ENCODE assay signal across 18 cellular contexts in the genomic region with DNA sequence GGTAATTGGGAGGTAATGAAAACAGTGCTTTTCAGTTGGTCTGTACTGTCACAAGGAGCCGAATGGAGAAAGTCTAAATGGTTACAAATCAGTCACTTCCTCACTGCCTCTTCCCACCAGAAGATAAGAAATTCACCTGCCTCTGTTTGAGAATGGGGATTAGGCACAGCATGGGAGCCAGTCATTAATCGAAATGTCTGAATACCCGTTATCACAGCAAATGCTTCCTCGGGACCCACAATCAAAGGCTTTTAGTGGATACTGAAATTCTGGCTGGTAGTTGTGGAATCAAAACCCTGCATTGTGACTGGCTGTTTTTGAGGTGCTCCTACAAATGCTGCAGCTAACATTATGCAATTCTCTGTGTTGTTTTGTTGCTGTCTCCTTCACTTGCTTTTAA.
A peak's percentile ranks its signal among the peaks of the same experiment; 100 is the strongest.
DNase-seq lines count a peak whose midpoint lies in the region; ATAC-seq, FAIRE-seq and TF ChIP-seq lines count a peak whose summit lies in the region.
"Had no signal": no experiment of that assay in that cellular context is flagged by ENCODE, and none has a peak within 500 bp of the region (broad histone marks: within the 10 kb centered on the region; RNA-seq: fewer than 3 reads in every experiment).

No MANE protein-coding gene starts in this region.

- H3K27me3 ChIP-seq in GM23338 (ENCODE audit: insufficient read depth) (no peaks in the 10 kb centered on the region), OCI-LY3 (ENCODE audit: low read depth, low read length) (no peaks in the 10 kb centered on the region), endodermal cell (ENCODE audit: control insufficient read depth, insufficient read depth, low read length, poor library complexity, severe bottlenecking) (no peaks in the 10 kb centered on the region), neural progenitor cell (no peaks in the 10 kb centered on the region)
- H3K27me3 ChIP-seq: BE2C had no signal

- H3K27ac Mint-ChIP-seq in GM23338: no peak overlapping the region
- H3K27ac Mint-ChIP-seq in endodermal cell: peak overlapping the region; percentile 91
- H3K27ac Mint-ChIP-seq in neural progenitor cell: no peak overlapping the region
- H3K27ac Mint-ChIP-seq: CD4-positive, CD25-positive, alpha-beta regulatory T cell; CD8-positive, alpha-beta memory T cell; HFFc6 had no signal

- H4K20me1 ChIP-seq in GM23338 (replicated peaks; ENCODE audit: insufficient read depth) (no peaks in the 10 kb centered on the region), OCI-LY3 (ENCODE audit: insufficient read depth, low read length) (no peaks in the 10 kb centered on the region), neural progenitor cell (ENCODE audit: low read depth) (peaks cover 10% of the 10 kb centered on the region)

- H3K9me3 ChIP-seq in OCI-LY3 (ENCODE audit: insufficient read depth, low read length) (no peaks in the 10 kb centered on the region), endodermal cell (ENCODE audit: control insufficient read depth, low read length) (no peaks in the 10 kb centered on the region), neural progenitor cell (ENCODE audit: low read depth) (no peaks in the 10 kb centered on the region)
- H3K9me3 ChIP-seq: BE2C had no signal

- H3K79me2 ChIP-seq in GM23338 (replicated peaks; ENCODE audit: insufficient read depth) (no peaks in the 10 kb centered on the region), OCI-LY3 (ENCODE audit: low read length) (no peaks in the 10 kb centered on the region), neural progenitor cell (ENCODE audit: low read depth) (no peaks in the 10 kb centered on the region)

- H3F3A ChIP-seq in GM23338 (replicated peaks; ENCODE audit: low read depth) (no peaks in the 10 kb centered on the region), neural progenitor cell (ENCODE audit: low read depth) (peaks cover 19% of the 10 kb centered on the region)

- H3K4me3 ChIP-seq in GM23338 (no peak overlapping the region), OCI-LY3 (ENCODE audit: low read length) (no peak overlapping the region), endodermal cell (ENCODE audit: low read length) (no peak overlapping the region), neural progenitor cell (no peak overlapping the region)
- H3K4me3 ChIP-seq: GM23248 had no signal

- WGBS in endodermal cell (ENCODE audit: insufficient coverage in 1 of 2, insufficient read length in 1 of 2), 2 experiments: 23 to 52% methylated on average over 3 to 4 of the region's 4 CpGs

- H2AFZ ChIP-seq in GM23338 (peak overlapping the region; percentile 11; the same call in 1 of the 2 replicates), OCI-LY3 (ENCODE audit: low read depth, low read length) (peak overlapping the region; percentile 57), neural progenitor cell (replicated peaks) (no peak overlapping the region)
- H2AFZ ChIP-seq: GM23248 had no signal

- H3K36me3 ChIP-seq in GM23338 (ENCODE audit: insufficient read depth): no peaks in the 10 kb centered on the region
- H3K36me3 ChIP-seq in OCI-LY3 (replicated peaks; ENCODE audit: low read depth, low read length): no peaks in the 10 kb centered on the region
- no peaks in the 10 kb centered on the region for H3K36me3 ChIP-seq in endodermal cell (ENCODE audit: control insufficient read depth, insufficient read depth, low read length)
- H3K36me3 ChIP-seq in neural progenitor cell: no peaks in the 10 kb centered on the region
- H3K36me3 ChIP-seq: BE2C had no signal

- H3K4me2 ChIP-seq in GM23338 (no peak overlapping the region), OCI-LY3 (ENCODE audit: low read length) (peak overlapping the region; percentile 26), neural progenitor cell (no peak overlapping the region)

- H3K9ac ChIP-seq in OCI-LY3 (ENCODE audit: low read length) (peak overlapping the region; percentile 1; the same call in 1 of the 2 replicates), endodermal cell (ENCODE audit: extremely low read depth, low read length, poor library complexity, severe bottlenecking) (peak overlapping the region; percentile 62), neural progenitor cell (no peak overlapping the region)
- H3K9ac ChIP-seq: GM23248 had no signal

- TF ChIP-seq CTCF in GM23338 (conservative IDR thresholded peaks at IDR 0.05; ENCODE audit: low read depth in 2 of 2) (no peak), OCI-LY3 (IDR thresholded peaks at IDR 0.05; ENCODE audit: low read depth, low read length) (no peak), endodermal cell (conservative IDR thresholded peaks at IDR 0.05) (no peak), neural progenitor cell (IDR thresholded peaks at IDR 0.05) (no peak)

- H3K36me3 Mint-ChIP-seq in GM23338 (ENCODE audit: low read depth) (no peaks in the 10 kb centered on the region; the same call in 2 of the 3 replicates), endodermal cell (ENCODE audit: low read depth) (no peaks in the 10 kb centered on the region), neural progenitor cell (no peaks in the 10 kb centered on the region)
- H3K36me3 Mint-ChIP-seq: CD4-positive, CD25-positive, alpha-beta regulatory T cell; CD8-positive, alpha-beta memory T cell had no signal

- no peaks in the 10 kb centered on the region for H3K9me3 Mint-ChIP-seq in GM23338
- H3K9me3 Mint-ChIP-seq in endodermal cell: no peaks in the 10 kb centered on the region
- H3K9me3 Mint-ChIP-seq in neural progenitor cell: no peaks in the 10 kb centered on the region
- H3K9me3 Mint-ChIP-seq: CD4-positive, CD25-positive, alpha-beta regulatory T cell; CD8-positive, alpha-beta memory T cell had no signal

- 0 out of 2 replicates have a peak, but pooled peaks cover 4% of the 10 kb centered on the region for H3K9me2 ChIP-seq in GM23338 (ENCODE audit: insufficient read depth)

- no peak overlapping the region for H3K27ac ChIP-seq in GM23338 (ENCODE audit: low read depth)
- H3K27ac ChIP-seq in OCI-LY3 (ENCODE audit: low read length): peak overlapping the region; percentile 27
- peak overlapping the region; percentile 61 for H3K27ac ChIP-seq in endodermal cell (ENCODE audit: low read depth, low read length)
- H3K27ac ChIP-seq in neural progenitor cell: no peak overlapping the region
- H3K27ac ChIP-seq: GM23248 had no signal

- H3K27me3 Mint-ChIP-seq in GM23338 (ENCODE audit: insufficient read depth, low read depth, poor library complexity) (peaks cover 7% of the 10 kb centered on the region), endodermal cell (ENCODE audit: insufficient read depth) (peaks cover 11% of the 10 kb centered on the region), neural progenitor cell (ENCODE audit: insufficient read depth, low read depth) (peaks cover 8% of the 10 kb centered on the region)

- no peak for DNase-seq in GM23338 (ENCODE audit: low spot score)
- DNase-seq in endodermal cell: peak; percentile 82
- peak; percentile 24 for DNase-seq in neural progenitor cell (ENCODE audit: low spot score)
- no peak for DNase-seq in RCC 7860 (ENCODE audit: low spot score)
- DNase-seq: BE2C; C1 segment of cervical spinal cord; CD4-positive, CD25-positive, alpha-beta regulatory T cell; CD8-positive, alpha-beta memory T cell; COR-L47; GM23248; H7; HFFc6; KG1 had no signal

- H3K4me1 ChIP-seq in GM23338 (ENCODE audit: insufficient read depth) (peaks cover 15% of the 10 kb centered on the region), OCI-LY3 (ENCODE audit: low read length) (peaks cover 70% of the 10 kb centered on the region), endodermal cell (ENCODE audit: control insufficient read depth, insufficient read depth, low read length) (peaks cover 27% of the 10 kb centered on the region), neural progenitor cell (peaks cover 31% of the 10 kb centered on the region)
- H3K4me1 ChIP-seq: BE2C had no signal

- H3K4me3 Mint-ChIP-seq in GM23338 (no peak overlapping the region), endodermal cell (no peak overlapping the region), neural progenitor cell (no peak overlapping the region)
- H3K4me3 Mint-ChIP-seq: CD4-positive, CD25-positive, alpha-beta regulatory T cell; CD8-positive, alpha-beta memory T cell; HFFc6 had no signal

- no peak for FAIRE-seq in RCC 7860 (lab: Jason Lieb, UNC)
- FAIRE-seq: G401.6 had no signal

- ATAC-seq in GM23338: no peak
- ATAC-seq in GM19452 (IDR thresholded peaks at IDR 0.05; ENCODE audit: unreplicated experiment): no peak
- no peak for ATAC-seq in HG02938 (IDR thresholded peaks at IDR 0.05; ENCODE audit: unreplicated experiment)
- ATAC-seq: HCT116 had no signal

- H3K4me1 Mint-ChIP-seq in GM23338: peaks cover 38% of the 10 kb centered on the region
- H3K4me1 Mint-ChIP-seq in endodermal cell: peaks cover 57% of the 10 kb centered on the region
- H3K4me1 Mint-ChIP-seq in neural progenitor cell: peaks cover 60% of the 10 kb centered on the region
- H3K4me1 Mint-ChIP-seq: CD4-positive, CD25-positive, alpha-beta regulatory T cell; CD8-positive, alpha-beta memory T cell had no signal

TF ChIP-seq in GM23338, 12 proteins besides CTCF, POLR2A, EP300 and RAD21 (continues in another document):
- no peak for TF ChIP-seq STAT1 (IDR thresholded peaks at IDR 0.05; ENCODE audit: unreplicated experiment)
- no peak for TF ChIP-seq NANOG (IDR thresholded peaks at IDR 0.05; ENCODE audit: borderline replicate concordance)
- no peak for TF ChIP-seq EZH2phosphoT487 (IDR thresholded peaks at IDR 0.05; ENCODE audit: unreplicated experiment)
- TF ChIP-seq, protein P1, sequence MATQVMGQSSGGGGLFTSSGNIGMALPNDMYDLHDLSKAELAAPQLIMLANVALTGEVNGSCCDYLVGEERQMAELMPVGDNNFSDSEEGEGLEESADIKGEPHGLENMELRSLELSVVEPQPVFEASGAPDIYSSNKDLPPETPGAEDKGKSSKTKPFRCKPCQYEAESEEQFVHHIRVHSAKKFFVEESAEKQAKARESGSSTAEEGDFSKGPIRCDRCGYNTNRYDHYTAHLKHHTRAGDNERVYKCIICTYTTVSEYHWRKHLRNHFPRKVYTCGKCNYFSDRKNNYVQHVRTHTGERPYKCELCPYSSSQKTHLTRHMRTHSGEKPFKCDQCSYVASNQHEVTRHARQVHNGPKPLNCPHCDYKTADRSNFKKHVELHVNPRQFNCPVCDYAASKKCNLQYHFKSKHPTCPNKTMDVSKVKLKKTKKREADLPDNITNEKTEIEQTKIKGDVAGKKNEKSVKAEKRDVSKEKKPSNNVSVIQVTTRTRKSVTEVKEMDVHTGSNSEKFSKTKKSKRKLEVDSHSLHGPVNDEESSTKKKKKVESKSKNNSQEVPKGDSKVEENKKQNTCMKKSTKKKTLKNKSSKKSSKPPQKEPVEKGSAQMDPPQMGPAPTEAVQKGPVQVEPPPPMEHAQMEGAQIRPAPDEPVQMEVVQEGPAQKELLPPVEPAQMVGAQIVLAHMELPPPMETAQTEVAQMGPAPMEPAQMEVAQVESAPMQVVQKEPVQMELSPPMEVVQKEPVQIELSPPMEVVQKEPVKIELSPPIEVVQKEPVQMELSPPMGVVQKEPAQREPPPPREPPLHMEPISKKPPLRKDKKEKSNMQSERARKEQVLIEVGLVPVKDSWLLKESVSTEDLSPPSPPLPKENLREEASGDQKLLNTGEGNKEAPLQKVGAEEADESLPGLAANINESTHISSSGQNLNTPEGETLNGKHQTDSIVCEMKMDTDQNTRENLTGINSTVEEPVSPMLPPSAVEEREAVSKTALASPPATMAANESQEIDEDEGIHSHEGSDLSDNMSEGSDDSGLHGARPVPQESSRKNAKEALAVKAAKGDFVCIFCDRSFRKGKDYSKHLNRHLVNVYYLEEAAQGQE (IDR thresholded peaks at IDR 0.05; ENCODE audit: unreplicated experiment): no peak
- no peak for TF ChIP-seq POLR2AphosphoS5 (IDR thresholded peaks at IDR 0.05; ENCODE audit: low read depth)

Comparison
In these comparisons a context has a peak if more than half of its experiments do, and no peak if none do; other contexts are left out.
1. DNase-seq: peak in endodermal cell (single experiment) and neural progenitor cell (single experiment); none in GM23338 (single experiment) and RCC 7860 (single experiment).
2. H3K27ac ChIP-seq: peak in OCI-LY3 (single experiment) and endodermal cell (single experiment); none in GM23338 (single experiment) and neural progenitor cell (single experiment).